ENCODE assay signal across 7 cellular contexts in the genomic region with DNA sequence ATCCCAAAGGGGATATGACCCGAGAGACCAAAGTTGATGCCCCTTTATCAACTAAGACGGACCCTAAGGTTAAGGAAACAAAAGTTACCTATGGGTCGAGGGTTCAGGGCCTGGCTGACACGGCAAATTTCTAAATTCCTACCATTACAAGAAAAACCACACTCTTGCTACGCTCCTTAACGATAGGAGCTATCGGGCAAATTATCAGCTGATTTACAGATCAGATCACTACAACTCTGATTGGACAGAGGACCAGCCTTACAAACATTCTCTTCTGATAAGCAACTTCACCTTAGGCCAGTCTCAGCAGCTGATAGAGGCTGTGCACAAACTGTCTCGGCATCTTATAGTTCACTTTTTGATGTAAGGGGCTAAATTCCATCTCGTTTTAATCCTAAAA.
"Had no signal": no experiment of that assay in that cellular context is flagged by ENCODE, and none has a peak within 500 bp of the region (broad histone marks: within the 10 kb centered on the region; RNA-seq: fewer than 3 reads in every experiment).

No MANE protein-coding gene starts in this region.

- H3K9ac ChIP-seq: KMS-11 had no signal

- H3K4me2 ChIP-seq: KMS-11 had no signal

- H3K27ac ChIP-seq: HL-60, KMS-11 had no signal

- DNase-seq: IMR-90, KBM-7, KG1 had no signal

- H3K4me3 ChIP-seq: K562 had no signal

- ATAC-seq: HepG2, K562 had no signal
